12 cellular contexts compared by ENCODE assay signal in genomic region chr3:196280689-196281463, GRCh38. TPM values are rescaled to one million over a fixed set of nuclear protein-coding genes. Genes with fewer than 3 reads are reported as not detected.
DNase-seq lines count a peak whose midpoint lies in the region; ATAC-seq and TF ChIP-seq lines count a peak whose summit lies in the region.
"Had no signal": no experiment of that assay in that cellular context is flagged by ENCODE, and none has a peak within 500 bp of the region (broad histone marks: within the 10 kb centered on the region; RNA-seq: fewer than 3 reads in every experiment).

No MANE protein-coding gene starts in this region.

- H3K9me3 Mint-ChIP-seq in T-helper 1 cell treated with Interleukin-12 subunit alpha and Interleukin-12 subunit beta and Interleukin-4 antibody, amounts not matched to agents 30 μg/mL and 1 μg/mL, for 36 hours = no peaks in the 10 kb centered on the region
- no peaks in the 10 kb centered on the region for H3K9me3 Mint-ChIP-seq in natural killer cell treated with Interleukin-12 subunit alpha and Interleukin-12 subunit beta and Interleukin-15 and Interleukin-18, amount 100 ng/mL, for 72 hours
- H3K9me3 Mint-ChIP-seq in osteocyte (ENCODE audit: unreplicated experiment) = no peaks in the 10 kb centered on the region
- H3K9me3 Mint-ChIP-seq: mesothelial cell of epicardium had no signal

- ATAC-seq in GM21723 (IDR thresholded peaks at IDR 0.05; ENCODE audit: unreplicated experiment) = peak; percentile 73
- peak; percentile 80 to 82 for ATAC-seq in natural killer cell treated with Interleukin-12 subunit alpha and Interleukin-12 subunit beta and Interleukin-15 and Interleukin-18, amount 100 ng/mL, for 72 hours
- ATAC-seq: PC-3 had no signal

- in situ Hi-C loops in GM13976 (cut with MboI; ENCODE audit: low sequenced_read_pairs, unreplicated experiment) = no loop called here

- H3K36me3 Mint-ChIP-seq in T-helper 1 cell treated with Interleukin-12 subunit alpha and Interleukin-12 subunit beta and Interleukin-4 antibody, amounts not matched to agents 30 μg/mL and 1 μg/mL, for 36 hours (ENCODE audit: low read depth) = peaks cover 17% of the 10 kb centered on the region
- H3K36me3 Mint-ChIP-seq in natural killer cell treated with Interleukin-12 subunit alpha and Interleukin-12 subunit beta and Interleukin-15 and Interleukin-18, amount 100 ng/mL, for 72 hours = peaks cover 4% of the 10 kb centered on the region
- H3K36me3 Mint-ChIP-seq in osteocyte (ENCODE audit: unreplicated experiment) = peaks cover 3% of the 10 kb centered on the region

- H3K27ac Mint-ChIP-seq in T-helper 1 cell treated with Interleukin-12 subunit alpha and Interleukin-12 subunit beta and Interleukin-4 antibody, amounts not matched to agents 30 μg/mL and 1 μg/mL, for 36 hours = peak overlapping the region; percentile 66
- H3K27ac Mint-ChIP-seq in natural killer cell treated with Interleukin-12 subunit alpha and Interleukin-12 subunit beta and Interleukin-15 and Interleukin-18, amount 100 ng/mL, for 72 hours = peak overlapping the region; percentile 78 to 99
- H3K27ac Mint-ChIP-seq in osteocyte (ENCODE audit: unreplicated experiment) = no peak overlapping the region

- H3K4me3 Mint-ChIP-seq in T-helper 1 cell treated with Interleukin-12 subunit alpha and Interleukin-12 subunit beta and Interleukin-4 antibody, amounts not matched to agents 30 μg/mL and 1 μg/mL, for 36 hours = peak overlapping the region; percentile 39
- H3K4me3 Mint-ChIP-seq in natural killer cell treated with Interleukin-12 subunit alpha and Interleukin-12 subunit beta and Interleukin-15 and Interleukin-18, amount 100 ng/mL, for 72 hours = peak overlapping the region; percentile 70
- H3K4me3 Mint-ChIP-seq in osteocyte (ENCODE audit: unreplicated experiment) = no peak overlapping the region
- H3K4me3 Mint-ChIP-seq: mesothelial cell of epicardium had no signal

- DNase-seq in GM13976 (ENCODE audit: low spot score) (peak; percentile 52), osteocyte (ENCODE audit: extremely low spot score, unreplicated experiment) (no peak), globus pallidus (ENCODE audit: low spot score) (no peak), hippocampal formation (lab: John Stamatoyannopoulos, UW) (no peak)
- DNase-seq in natural killer cell treated with Interleukin-12 subunit alpha and Interleukin-12 subunit beta and Interleukin-15 and Interleukin-18, amount 100 ng/mL, for 72 hours (ENCODE audit: low spot score) = no peak
- DNase-seq: NCI-H1105 treated with DMSO at 0.1 percent for 48 hours, PC-3, spleen, WERI-Rb-1 had no signal

- TF ChIP-seq CTCF in GM13976 (IDR thresholded peaks at IDR 0.05; ENCODE audit: borderline replicate concordance, control extremely low read depth, extremely low read depth, insufficient read depth, missing control alignments) (no peak), osteocyte (IDR thresholded peaks at IDR 0.05) (no peak)

- H3K4me1 Mint-ChIP-seq in T-helper 1 cell treated with Interleukin-12 subunit alpha and Interleukin-12 subunit beta and Interleukin-4 antibody, amounts not matched to agents 30 μg/mL and 1 μg/mL, for 36 hours (ENCODE audit: low read depth) = peaks cover 61% of the 10 kb centered on the region
- peaks cover 47 to 57% of the 10 kb centered on the region in 2 donors for H3K4me1 Mint-ChIP-seq in natural killer cell treated with Interleukin-12 subunit alpha and Interleukin-12 subunit beta and Interleukin-15 and Interleukin-18, amount 100 ng/mL, for 72 hours (ENCODE audit: low read depth in 2 of 2)
- peaks cover 31% of the 10 kb centered on the region for H3K4me1 Mint-ChIP-seq in osteocyte (ENCODE audit: unreplicated experiment)

- H3K27me3 Mint-ChIP-seq in T-helper 1 cell treated with Interleukin-12 subunit alpha and Interleukin-12 subunit beta and Interleukin-4 antibody, amounts not matched to agents 30 μg/mL and 1 μg/mL, for 36 hours (ENCODE audit: low read depth) = no peaks in the 10 kb centered on the region
- H3K27me3 Mint-ChIP-seq in natural killer cell treated with Interleukin-12 subunit alpha and Interleukin-12 subunit beta and Interleukin-15 and Interleukin-18, amount 100 ng/mL, for 72 hours = no peaks in the 10 kb centered on the region
- H3K27me3 Mint-ChIP-seq in osteocyte (ENCODE audit: unreplicated experiment) = no peaks in the 10 kb centered on the region

RNA-seq across cellular contexts. Expression of gene PCYT1A, which starts 6.7 kb away (rescaled TPM):
- 100 to 1,000 TPM in 1 of 2 donors, 10 to 100 TPM in 1; 99.7 to 129 TPM for total RNA-seq in natural killer cell treated with Interleukin-12 subunit alpha and Interleukin-12 subunit beta and Interleukin-15 and Interleukin-18, amount 100 ng/mL, for 72 hours
- 65.1 and 66.2 TPM in 2 replicates for total RNA-seq in osteocyte

RNA-seq across cellular contexts. Expression of gene DYNLT2B, which starts 37.2 kb away (rescaled TPM):
- 10 to 100 TPM; 10.1 to 12.7 TPM for total RNA-seq in natural killer cell treated with Interleukin-12 subunit alpha and Interleukin-12 subunit beta and Interleukin-15 and Interleukin-18, amount 100 ng/mL, for 72 hours
- total RNA-seq in osteocyte = 19.5 and 20.9 TPM in 2 replicates

RNA-seq across cellular contexts. Expression of gene TM4SF19, which starts 57.3 kb away (rescaled TPM):
- total RNA-seq in natural killer cell treated with Interleukin-12 subunit alpha and Interleukin-12 subunit beta and Interleukin-15 and Interleukin-18, amount 100 ng/mL, for 72 hours = under 1 TPM in 1 of 2 donors, not detected in 1; 0.81 TPM
- not detected in 2 replicates for total RNA-seq in osteocyte
- total RNA-seq: mesothelial cell of epicardium had no signal
